8 cellular contexts compared by ENCODE assay signal in the genomic region with DNA sequence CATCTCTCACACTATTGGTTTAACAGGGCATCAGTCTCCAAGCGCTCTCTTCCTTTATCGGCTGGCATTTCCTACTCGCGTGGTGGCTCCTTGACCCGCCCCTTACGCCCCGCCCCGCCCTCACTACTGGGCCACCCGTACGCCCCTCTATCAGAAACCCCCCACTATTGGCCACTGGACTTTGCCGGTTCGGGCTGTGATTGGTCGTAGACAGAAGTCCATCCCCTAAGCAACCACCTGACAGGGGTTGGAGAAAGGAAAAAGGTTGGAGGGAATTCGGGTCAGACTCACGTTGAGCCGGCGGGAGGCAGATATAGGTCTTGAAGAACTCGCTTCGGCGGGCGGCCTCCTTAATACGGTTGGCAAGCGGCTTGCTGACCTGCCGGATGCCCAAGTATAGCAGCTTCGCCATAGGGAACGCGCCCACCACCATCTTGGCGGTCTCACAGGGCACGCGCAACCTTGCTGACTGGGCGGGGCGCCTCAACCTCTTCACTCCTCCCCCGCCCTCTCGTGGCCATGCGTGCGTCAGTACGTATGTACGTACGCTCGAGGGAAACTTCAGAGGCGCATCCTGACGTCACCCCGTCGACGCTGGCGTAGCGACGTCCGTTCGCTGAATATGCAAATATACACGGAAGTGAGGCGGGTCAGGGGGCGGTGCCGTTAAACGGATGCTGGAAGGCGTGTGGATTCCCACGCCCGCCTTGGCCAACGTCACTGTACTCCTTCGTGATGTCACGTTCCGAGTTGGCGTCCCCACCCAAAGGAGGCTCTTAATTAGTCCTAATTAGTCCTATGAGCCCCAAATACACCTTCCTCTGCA. TPM values are rescaled to one million over a fixed set of nuclear protein-coding genes. Genes with fewer than 3 reads are reported as not detected.
DNase-seq lines count a peak whose midpoint lies in the region; ATAC-seq and TF ChIP-seq lines count a peak whose summit lies in the region.

A gene (minus strand): TSS at position 471 of the 826 bp plus-strand sequence. CDS start 38 bp downstream, at position 433.

- peak within 1 kb of the TSS; percentile 97 for H3K27ac Mint-ChIP-seq in activated T-helper 2 cell treated with anti-CD3 and anti-CD28 coated beads, Interferon-gamma antibody, Interleukin-2, Interleukin-4, amounts not matched to agents 10 μg/mL and 5 μg/mL and 100 μg/mL, durations not matched to agents 14 hours and 24 hours and 36 hours
- H3K27ac Mint-ChIP-seq in naive thymus-derived CD8-positive, alpha-beta T cell = peak within 1 kb of the TSS; percentile 92 to 100 (median 99)

- no peaks in the 10 kb centered on the region for H3K4me1 ChIP-seq in RWPE2 (ENCODE audit: insufficient read depth, poor library complexity, severe bottlenecking)

- H3K9me3 ChIP-seq in RWPE2 (ENCODE audit: severe bottlenecking) = no peaks in the 10 kb centered on the region

- H3K9me3 Mint-ChIP-seq in activated T-helper 2 cell treated with anti-CD3 and anti-CD28 coated beads, Interferon-gamma antibody, Interleukin-2, Interleukin-4, amounts not matched to agents 10 μg/mL and 5 μg/mL and 100 μg/mL, durations not matched to agents 14 hours and 24 hours and 36 hours = no peaks in the 10 kb centered on the region
- no peaks in the 10 kb centered on the region for H3K9me3 Mint-ChIP-seq in naive thymus-derived CD8-positive, alpha-beta T cell

- no peaks in the 10 kb centered on the region for H3K27me3 ChIP-seq in RWPE2 (ENCODE audit: insufficient read depth, poor library complexity, severe bottlenecking)

- peak; percentile 93 for ATAC-seq in RWPE2 (ENCODE audit: low read depth)
- ATAC-seq in naive thymus-derived CD8-positive, alpha-beta T cell = peak; percentile 89 to 92

- DNase-seq in EH (ENCODE audit: low read depth) (peak; percentile 100), H4 (ENCODE audit: low spot score) (peak; percentile 99), LoVo (ENCODE audit: low spot score) (peak; percentile 99), RWPE2 (ENCODE audit: low spot score) (peak; percentile 99), fibroblast of mammary gland (ENCODE audit: low read depth) (peak; percentile 100)
- peak; percentile 98 for DNase-seq in activated T-helper 2 cell treated with anti-CD3 and anti-CD28 coated beads, Interferon-gamma antibody, Interleukin-2, Interleukin-4, amounts not matched to agents 10 μg/mL and 5 μg/mL and 100 μg/mL, durations not matched to agents 14 hours and 24 hours and 36 hours (ENCODE audit: low spot score)
- peak; percentile 92 to 100 (median 99) for DNase-seq in naive thymus-derived CD8-positive, alpha-beta T cell
- peak; percentile 98 to 100 (median 99) for DNase-seq in stimulated activated naive CD4-positive, alpha-beta T cell (lab: John Stamatoyannopoulos, UW)

- peak within 1 kb of the TSS; percentile 89 for H3K4me3 Mint-ChIP-seq in activated T-helper 2 cell treated with anti-CD3 and anti-CD28 coated beads, Interferon-gamma antibody, Interleukin-2, Interleukin-4, amounts not matched to agents 10 μg/mL and 5 μg/mL and 100 μg/mL, durations not matched to agents 14 hours and 24 hours and 36 hours (ENCODE audit: low read depth)
- peak within 1 kb of the TSS; percentile 82 to 99 (median 88) for H3K4me3 Mint-ChIP-seq in naive thymus-derived CD8-positive, alpha-beta T cell

- TF ChIP-seq CTCF in RWPE2 (IDR thresholded peaks at IDR 0.05; ENCODE audit: poor library complexity, severe bottlenecking) = no peak
- TF ChIP-seq CTCF in fibroblast of mammary gland (conservative IDR thresholded peaks at IDR 0.05; ENCODE audit: control insufficient read depth, insufficient read depth, low read depth, low read length) = no peak

- peaks cover under 1% of the 10 kb centered on the region for H3K27me3 Mint-ChIP-seq in activated T-helper 2 cell treated with anti-CD3 and anti-CD28 coated beads, Interferon-gamma antibody, Interleukin-2, Interleukin-4, amounts not matched to agents 10 μg/mL and 5 μg/mL and 100 μg/mL, durations not matched to agents 14 hours and 24 hours and 36 hours (ENCODE audit: low read depth)
- H3K27me3 Mint-ChIP-seq in naive thymus-derived CD8-positive, alpha-beta T cell = peaks cover 4 to 11% (median 6%) of the 10 kb centered on the region in 5 donors

- H3K4me3 ChIP-seq in RWPE2 (ENCODE audit: severe bottlenecking) = peak within 1 kb of the TSS; percentile 53
- H3K4me3 ChIP-seq in fibroblast of mammary gland (ENCODE audit: control insufficient read depth, low read depth, low read length) = peak within 1 kb of the TSS; percentile 92

- peaks cover 18% of the 10 kb centered on the region for H3K36me3 Mint-ChIP-seq in activated T-helper 2 cell treated with anti-CD3 and anti-CD28 coated beads, Interferon-gamma antibody, Interleukin-2, Interleukin-4, amounts not matched to agents 10 μg/mL and 5 μg/mL and 100 μg/mL, durations not matched to agents 14 hours and 24 hours and 36 hours (ENCODE audit: low read depth)
- peaks cover 0 to 5% (median 4%) of the 10 kb centered on the region in 3 donors for H3K36me3 Mint-ChIP-seq in naive thymus-derived CD8-positive, alpha-beta T cell

- H3K36me3 ChIP-seq in RWPE2 (ENCODE audit: low read depth) = no peaks in the 10 kb centered on the region

- H3K4me1 Mint-ChIP-seq in activated T-helper 2 cell treated with anti-CD3 and anti-CD28 coated beads, Interferon-gamma antibody, Interleukin-2, Interleukin-4, amounts not matched to agents 10 μg/mL and 5 μg/mL and 100 μg/mL, durations not matched to agents 14 hours and 24 hours and 36 hours (ENCODE audit: low read depth) = peaks cover 9% of the 10 kb centered on the region
- H3K4me1 Mint-ChIP-seq in naive thymus-derived CD8-positive, alpha-beta T cell = peaks cover 8 to 22% (median 21%) of the 10 kb centered on the region in 4 donors

- POLR2A ChIA-PET in naive thymus-derived CD8-positive, alpha-beta T cell (lab: Charles Lee) = interaction anchor here (1.0 to 1.9 kb wide), 7 partner anchors 21 to 185 kb away, joined by 3 to 7 read pairs (median 5); a partner anchor contains a TSS

- peak within 1 kb of the TSS; percentile 67 for H3K27ac ChIP-seq in RWPE2 (ENCODE audit: poor library complexity, severe bottlenecking)

- intact Hi-C loops in activated T-helper 2 cell treated with anti-CD3 and anti-CD28 coated beads, Interferon-gamma antibody, Interleukin-2, Interleukin-4, amounts not matched to agents 10 μg/mL and 5 μg/mL and 100 μg/mL, durations not matched to agents 14 hours and 24 hours and 36 hours (cut with micrococcal nuclease) = loop anchor here (1.0 to 10.0 kb wide), 5 partner anchors 30 to 160 kb away; a partner anchor contains a TSS

RNA-seq across cellular contexts. Expression of the gene that starts here (rescaled TPM):
- total RNA-seq in H4 (2014; rRNA removed; shearing (Covaris generic)) = 4.8 and 5.3 TPM in 2 replicates
- 15.2 and 15.9 TPM in 2 replicates for total RNA-seq in activated T-helper 2 cell treated with anti-CD3 and anti-CD28 coated beads, Interferon-gamma antibody, Interleukin-2, Interleukin-4, amounts not matched to agents 10 μg/mL and 5 μg/mL and 100 μg/mL, durations not matched to agents 14 hours and 24 hours and 36 hours
- total RNA-seq in naive thymus-derived CD8-positive, alpha-beta T cell = 10 to 100 TPM in 1 of 2 experiments, 1 to 10 TPM in 1; 8.8 to 10.6 TPM
- polyA plus RNA-seq in naive thymus-derived CD8-positive, alpha-beta T cell = 10 to 100 TPM in 2 of 3 donors, 1 to 10 TPM in 1; 7.5 to 25.3 (median 13.2) TPM

Comparison
In these comparisons a context has a peak if more than half of its experiments do, and no peak if none do; other contexts are left out.
1. Peak in every context shown above with its lines: DNase-seq, ATAC-seq, H3K4me3 ChIP-seq and H3K27ac ChIP-seq.